21 cellular contexts compared by ENCODE assay signal in the genomic region with DNA sequence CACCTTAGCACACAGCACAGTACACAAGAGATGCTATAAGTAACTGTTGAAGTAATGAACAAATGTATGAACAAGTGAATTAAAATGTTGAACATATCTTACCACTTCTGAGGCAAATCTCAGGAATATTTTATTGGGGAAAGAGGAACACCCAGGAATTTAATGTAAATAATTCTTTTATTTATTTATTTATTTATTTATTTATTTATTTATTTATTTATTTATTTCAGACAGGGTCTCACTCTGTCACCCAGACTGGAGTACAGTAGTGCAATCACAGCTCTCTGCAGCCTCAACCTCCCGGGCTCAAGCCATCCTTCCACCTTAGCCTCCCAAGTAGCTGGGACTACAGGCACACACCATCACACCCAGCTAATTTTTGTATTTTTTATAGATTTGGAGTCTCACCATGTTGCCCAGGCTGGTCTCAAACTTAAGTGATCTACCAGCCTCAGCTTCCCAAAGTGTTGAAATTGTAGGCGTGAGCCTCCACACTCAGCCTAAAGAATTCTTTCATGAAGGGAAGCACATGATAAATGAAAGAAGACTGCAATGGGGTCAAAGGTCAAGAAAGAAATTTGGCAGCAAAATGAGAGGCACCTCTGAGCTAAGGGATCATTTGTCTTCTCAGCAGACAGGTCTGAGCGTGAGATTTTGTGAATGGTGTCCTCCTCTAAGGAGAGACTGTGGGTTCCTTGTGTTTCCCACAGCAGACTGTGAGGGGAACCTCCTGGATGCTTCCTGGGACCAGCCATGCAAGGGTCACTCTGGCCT. TPM values are rescaled to one million over a fixed set of nuclear protein-coding genes. Genes with fewer than 3 reads are reported as not detected.
A peak's percentile ranks its signal among the peaks of the same experiment; 100 is the strongest.
DNase-seq lines count a peak whose midpoint lies in the region; ATAC-seq and TF ChIP-seq lines count a peak whose summit lies in the region.
"Had no signal": no experiment of that assay in that cellular context is flagged by ENCODE, and none has a peak within 500 bp of the region (broad histone marks: within the 10 kb centered on the region; RNA-seq: fewer than 3 reads in every experiment).

No MANE protein-coding gene starts in this region.

- no peaks in the 10 kb centered on the region for H3K27me3 Mint-ChIP-seq in nephron (ENCODE audit: low read depth)

- H3K4me3 ChIP-seq in AG10803 (ENCODE audit: low read length) (no peak overlapping the region), epithelial cell of esophagus (ENCODE audit: low read length) (no peak overlapping the region)

- peaks cover 14% of the 10 kb centered on the region for H3K4me1 Mint-ChIP-seq in nephron

- no peak for TF ChIP-seq POLR2A in GM18505 (IDR thresholded peaks at IDR 0.05; ENCODE audit: borderline replicate concordance, extremely low read depth, insufficient read depth, insufficient read length)

- H3K27ac Mint-ChIP-seq in nephron = peak overlapping the region in 2 of 3 experiments; percentile 28 to 52
- H3K27ac Mint-ChIP-seq: CD4-positive, alpha-beta memory T cell; HFFc6 had no signal

- ATAC-seq in GM18505 (IDR thresholded peaks at IDR 0.05; ENCODE audit: unreplicated experiment) (no peak), left cardiac atrium (no peak)
- ATAC-seq: PC-3, SK-N-SH treated with all-trans-retinoic acid at 6 μM for 48 hours had no signal

- H3K9me3 Mint-ChIP-seq in nephron = no peaks in the 10 kb centered on the region
- H3K9me3 Mint-ChIP-seq: CD4-positive, alpha-beta memory T cell; HFFc6 had no signal

- TF ChIP-seq CTCF in AG10803 (conservative IDR thresholded peaks at IDR 0.05; ENCODE audit: low read length) (no peak), epithelial cell of esophagus (IDR thresholded peaks at IDR 0.05; ENCODE audit: insufficient read depth, low read depth, low read length, missing control alignments) (no peak), nephron (IDR thresholded peaks at IDR 0.05; ENCODE audit: unreplicated experiment in 3 of 3) (no peak)

- no peak overlapping the region for H3K4me3 Mint-ChIP-seq in nephron
- H3K4me3 Mint-ChIP-seq: HFFc6 had no signal

- no peaks in the 10 kb centered on the region for H3K36me3 Mint-ChIP-seq in nephron (ENCODE audit: low read depth)
- H3K36me3 Mint-ChIP-seq: CD4-positive, alpha-beta memory T cell had no signal

- intact Hi-C loops in left cardiac atrium (cut with DNase I) = no loop called here

- peak; percentile 46 for DNase-seq in AG10803 (ENCODE audit: low read depth)
- peak; percentile 9 for DNase-seq in NCI-H226
- DNase-seq in epithelial cell of esophagus (ENCODE audit: low read depth) = peak; percentile 7
- DNase-seq in NCI-H146 treated with DMSO at 0.1 percent for 48 hours (lab: John Stamatoyannopoulos, UW; ENCODE audit: unreplicated experiment) = no peak
- DNase-seq in Kasumi-1 (lab: John Stamatoyannopoulos, UW) = no peak
- no peak for DNase-seq in left cardiac atrium
- DNase-seq: 8988T; CD4-positive, alpha-beta memory T cell; DMS153; HFFc6; NCI-H1092; NCI-H1436 treated with DMSO at 0.1 percent for 48 hours; NCI-H2029 treated with DMSO at 0.1 percent for 48 hours; NCI-H524 treated with DMSO at 0.1 percent for 48 hours; PC-3; SIG-M5 had no signal

RNA-seq across cellular contexts. Expression of gene EGFL6, which starts 57.7 kb away (rescaled TPM):
- under 1 TPM in 1 of 2 donors, not detected in 1; 0.13 TPM for total RNA-seq in left cardiac atrium
- total RNA-seq: CD4-positive, alpha-beta memory T cell; HFFc6; HT-29; MCF 10A; PC-3 had no signal

Comparison
In these comparisons a context has a peak if more than half of its experiments do, and no peak if none do; other contexts are left out.
1. DNase-seq: peak in AG10803 (single experiment), NCI-H226 (single experiment) and epithelial cell of esophagus (single experiment); none in NCI-H146 treated with DMSO at 0.1 percent for 48 hours (single experiment), Kasumi-1 (0 of 2) and left cardiac atrium (single experiment).